Comparison of ENCODE assay signal across 23 cellular contexts in the genomic region with DNA sequence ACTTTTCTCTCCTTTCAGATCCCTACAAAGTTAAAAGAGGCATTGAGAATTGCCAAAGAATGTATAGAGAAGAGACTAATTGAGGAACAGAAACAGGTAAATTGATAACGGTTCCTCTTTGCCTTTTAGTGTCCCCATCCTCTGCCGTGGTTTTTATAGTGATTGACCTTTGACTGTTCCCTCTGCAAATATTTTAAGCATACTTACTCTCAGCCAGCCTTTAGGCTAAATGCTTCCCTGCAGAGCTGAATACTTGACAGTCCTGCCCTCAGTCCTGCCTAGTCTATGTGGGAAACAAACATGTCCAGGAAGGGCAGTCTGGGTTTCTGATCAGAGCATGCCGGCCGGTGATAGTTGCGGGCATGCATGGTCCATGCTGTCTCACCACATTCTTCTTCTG.
"Had no signal": no experiment of that assay in that cellular context is flagged by ENCODE, and none has a peak within 500 bp of the region (broad histone marks: within the 10 kb centered on the region; RNA-seq: fewer than 3 reads in every experiment).

No MANE protein-coding gene starts in this region.

- H3K27me3 ChIP-seq: cardiac muscle cell, esophagus squamous epithelium, hepatocyte, testis, upper lobe of right lung had no signal

- H3K9me3 Mint-ChIP-seq: activated naive CD4-positive, alpha-beta T cell treated with anti-CD3 and anti-CD28 coated beads, Interleukin-2, amount 50 U/mL, for 72 hours; nephron; stimulated activated naive CD8-positive, alpha-beta T cell treated with anti-CD3 and anti-CD28 coated beads, Interleukin-15, amount 100 ng/mL, for 72 hours had no signal

- DNase-seq: activated CD4-positive, alpha-beta T cell treated with anti-CD3 and anti-CD28 coated beads for 48 hours; activated CD8-positive, alpha-beta memory T cell treated with anti-CD3 and anti-CD28 coated beads, Interleukin-2, amount 50 U/mL, for 4 hours; activated CD8-positive, alpha-beta T cell treated with anti-CD3 and anti-CD28 coated beads, Interleukin-2, amount 10 ng/mL, durations not matched to agents 7 days and 5 days; activated gamma-delta T cell; activated T-cell treated with anti-CD3 and anti-CD28 coated beads, Interleukin-2, amount 50 U/mL, for 48 hours; effector CD8-positive, alpha-beta T cell; esophagus squamous epithelium; left ventricle myocardium inferior; mesendoderm; nucleus accumbens; right cardiac atrium; stimulated activated naive CD8-positive, alpha-beta T cell treated with anti-CD3 and anti-CD28 coated beads, Interleukin-15, amount 100 ng/mL, for 72 hours; T-helper 1 cell; T1000; testis; upper lobe of right lung; WERI-Rb-1 had no signal

- ATAC-seq: activated CD8-positive, alpha-beta T cell treated with anti-CD3 and anti-CD28 coated beads, Interleukin-2, amount 10 ng/mL, durations not matched to agents 7 days and 5 days; activated naive CD4-positive, alpha-beta T cell treated with anti-CD3 and anti-CD28 coated beads, Interleukin-2, amount 50 U/mL, for 72 hours; right cardiac atrium; stimulated activated naive CD8-positive, alpha-beta T cell treated with anti-CD3 and anti-CD28 coated beads, Interleukin-15, amount 100 ng/mL, for 72 hours; upper lobe of right lung had no signal

- H3K27me3 Mint-ChIP-seq: stimulated activated naive CD8-positive, alpha-beta T cell treated with anti-CD3 and anti-CD28 coated beads, Interleukin-15, amount 100 ng/mL, for 72 hours had no signal

- H3K27ac ChIP-seq: cardiac muscle cell, coronary artery, esophagus squamous epithelium, hepatocyte, left ventricle myocardium inferior, testis, upper lobe of right lung, WERI-Rb-1 had no signal

- H3K4me1 Mint-ChIP-seq: stimulated activated naive CD8-positive, alpha-beta T cell treated with anti-CD3 and anti-CD28 coated beads, Interleukin-15, amount 100 ng/mL, for 72 hours had no signal

- H2AFZ ChIP-seq: hepatocyte had no signal

- H3K4me3 Mint-ChIP-seq: activated CD8-positive, alpha-beta T cell treated with anti-CD3 and anti-CD28 coated beads, Interleukin-2, amount 10 ng/mL, durations not matched to agents 7 days and 5 days; nephron; stimulated activated naive CD8-positive, alpha-beta T cell treated with anti-CD3 and anti-CD28 coated beads, Interleukin-15, amount 100 ng/mL, for 72 hours had no signal

- H3K4me3 ChIP-seq: cardiac muscle cell, coronary artery, esophagus squamous epithelium, hepatocyte, left ventricle myocardium inferior, smooth muscle cell, testis, upper lobe of right lung had no signal

- H3K4me2 ChIP-seq: hepatocyte, smooth muscle cell had no signal

- H3K27ac Mint-ChIP-seq: activated CD8-positive, alpha-beta T cell treated with anti-CD3 and anti-CD28 coated beads, Interleukin-2, amount 10 ng/mL, durations not matched to agents 7 days and 5 days; nephron had no signal

- H3K9me3 ChIP-seq: esophagus squamous epithelium, left ventricle myocardium inferior, testis, upper lobe of right lung had no signal

- H3K4me1 ChIP-seq: esophagus squamous epithelium, testis, upper lobe of right lung had no signal

- H3K79me2 ChIP-seq: hepatocyte had no signal
